Comparison of ENCODE assay signal across 8 cellular contexts in genomic region chr5:139293504-139294371, GRCh38. TPM values are rescaled to one million over a fixed set of nuclear protein-coding genes. Genes with fewer than 3 reads are reported as not detected.
A peak's percentile ranks its signal among the peaks of the same experiment; 100 is the strongest.
DNase-seq lines count a peak whose midpoint lies in the region; FAIRE-seq and TF ChIP-seq lines count a peak whose summit lies in the region.

MATR3 (plus strand) TSS chr5:139293740; CDS start chr5:139307416, 13,676 bp downstream.

- FAIRE-seq in H54 (lab: Jason Lieb, UNC): peak; percentile 41

- peaks cover 36% of the 10 kb centered on the region for H3K4me1 Mint-ChIP-seq in nephron
- peaks cover 36% of the 10 kb centered on the region for H3K4me1 Mint-ChIP-seq in stimulated activated naive CD8-positive, alpha-beta T cell treated with anti-CD3 and anti-CD28 coated beads, Interleukin-15, Interleukin-2, amounts not matched to agents 100 ng/mL and 50 ng/mL, for 24 hours (ENCODE audit: low read depth)

- DNase-seq in EH (ENCODE audit: low read depth): peak; percentile 96
- DNase-seq in H54 (ENCODE audit: insufficient read length, low spot score): peak; percentile 78
- DNase-seq in M059J (ENCODE audit: low read depth): peak; percentile 94
- DNase-seq in SHP77 (lab: John Stamatoyannopoulos, UW): peak; percentile 97 to 98
- peak; percentile 89 for DNase-seq in activated effector memory CD4-positive, alpha-beta T cell treated with Interleukin-2 at 50 U/mL for 16 hours
- peak; percentile 97 for DNase-seq in fibroblast of pulmonary artery (ENCODE audit: low read depth)

- H3K9me3 Mint-ChIP-seq in nephron: no peaks in the 10 kb centered on the region
- no peaks in the 10 kb centered on the region for H3K9me3 Mint-ChIP-seq in stimulated activated naive CD8-positive, alpha-beta T cell treated with anti-CD3 and anti-CD28 coated beads, Interleukin-15, Interleukin-2, amounts not matched to agents 100 ng/mL and 50 ng/mL, for 24 hours

- peaks cover 3% of the 10 kb centered on the region for H3K27me3 Mint-ChIP-seq in nephron (ENCODE audit: low read depth)
- H3K27me3 Mint-ChIP-seq in stimulated activated naive CD8-positive, alpha-beta T cell treated with anti-CD3 and anti-CD28 coated beads, Interleukin-15, Interleukin-2, amounts not matched to agents 100 ng/mL and 50 ng/mL, for 24 hours: no peaks in the 10 kb centered on the region

- peak; percentile 94 for TF ChIP-seq POLR2A in H54 (IDR thresholded peaks at IDR 0.05; ENCODE audit: low read depth, low read length)

- TF ChIP-seq CTCF in fibroblast of pulmonary artery (IDR thresholded peaks at IDR 0.05; ENCODE audit: low read length, missing control alignments) (no peak), nephron (IDR thresholded peaks at IDR 0.05; ENCODE audit: unreplicated experiment in 3 of 3) (no peak)

- H3K4me3 Mint-ChIP-seq in nephron: peak within 1 kb of the TSS; percentile 97 to 99 (median 99)
- peak within 1 kb of the TSS; percentile 99 for H3K4me3 Mint-ChIP-seq in stimulated activated naive CD8-positive, alpha-beta T cell treated with anti-CD3 and anti-CD28 coated beads, Interleukin-15, Interleukin-2, amounts not matched to agents 100 ng/mL and 50 ng/mL, for 24 hours

- H3K27ac Mint-ChIP-seq in nephron: peak within 1 kb of the TSS; percentile 99 to 100 (median 100)
- peak within 1 kb of the TSS; percentile 98 for H3K27ac Mint-ChIP-seq in stimulated activated naive CD8-positive, alpha-beta T cell treated with anti-CD3 and anti-CD28 coated beads, Interleukin-15, Interleukin-2, amounts not matched to agents 100 ng/mL and 50 ng/mL, for 24 hours

- peaks cover 4% of the 10 kb centered on the region for H3K36me3 Mint-ChIP-seq in nephron (ENCODE audit: low read depth)
- H3K36me3 Mint-ChIP-seq in stimulated activated naive CD8-positive, alpha-beta T cell treated with anti-CD3 and anti-CD28 coated beads, Interleukin-15, Interleukin-2, amounts not matched to agents 100 ng/mL and 50 ng/mL, for 24 hours (ENCODE audit: low read depth): peaks cover 51% of the 10 kb centered on the region

- peak within 1 kb of the TSS; percentile 90 for H3K4me3 ChIP-seq in fibroblast of pulmonary artery (replicated peaks; ENCODE audit: low read depth, low read length)

RNA-seq across cellular contexts. Expression of gene MATR3, which starts in this region (rescaled TPM):
- total RNA-seq in M059J (2014; rRNA removed; shearing (Covaris generic)): 144 and 237 TPM in 2 replicates

Comparison
In these comparisons a context has a peak if more than half of its experiments do, and no peak if none do; other contexts are left out.
1. Peak in every context shown above with its lines: DNase-seq and H3K4me3 ChIP-seq.